ENCODE assay signal across 20 cellular contexts in genomic region chr6:161116554-161117328, GRCh38.
"Had no signal": no experiment of that assay in that cellular context is flagged by ENCODE, and none has a peak within 500 bp of the region (broad histone marks: within the 10 kb centered on the region; RNA-seq: fewer than 3 reads in every experiment).

No MANE protein-coding gene starts in this region.

- ATAC-seq: mucosa of descending colon had no signal

- H3K4me1 Mint-ChIP-seq: activated B cell treated with CpG ODN at 0.5 μM for 24 hours, neural crest cell had no signal

- H3K4me3 ChIP-seq: ascending aorta, coronary artery, heart right ventricle, mucosa of descending colon, testis, vagina had no signal

- H3K27ac Mint-ChIP-seq: activated B cell treated with CpG ODN at 0.5 μM for 24 hours, type B pancreatic cell had no signal

- H3K27ac ChIP-seq: ascending aorta, coronary artery, testis, vagina had no signal

- DNase-seq: activated B cell treated with CpG ODN at 0.5 μM for 24 hours; activated CD4-positive, alpha-beta memory T cell treated with anti-CD3 and anti-CD28 coated beads for 36 hours; activated CD4-positive, alpha-beta T cell treated with anti-CD3 and anti-CD28 coated beads for 48 hours; activated gamma-delta T cell; heart right ventricle; islet precursor cell; left cardiac atrium; mesendoderm; mucosa of descending colon; posterior cingulate gyrus; small intestine; stimulated activated CD4-positive, alpha-beta T cell treated with anti-CD3 and anti-CD28 coated beads, Interleukin-2, amount 100 ng/mL, for 24 hours; stimulated activated naive CD4-positive, alpha-beta T cell; testis had no signal

- H3K4me1 ChIP-seq: ascending aorta, testis, vagina had no signal

- H3K27me3 ChIP-seq: ascending aorta, heart right ventricle, testis, vagina had no signal

- H3K27me3 Mint-ChIP-seq: activated B cell treated with CpG ODN at 0.5 μM for 24 hours; activated CD4-positive, alpha-beta memory T cell treated with anti-CD3 and anti-CD28 coated beads for 36 hours; activated naive CD4-positive, alpha-beta T cell treated with anti-CD3 and anti-CD28 coated beads, Interleukin-2, amount 50 U/mL, for 24 hours; type B pancreatic cell had no signal

- H3K4me3 Mint-ChIP-seq: activated B cell treated with CpG ODN at 0.5 μM for 24 hours; activated CD4-positive, alpha-beta memory T cell treated with anti-CD3 and anti-CD28 coated beads for 36 hours; activated naive CD4-positive, alpha-beta T cell treated with anti-CD3 and anti-CD28 coated beads, Interleukin-2, amount 50 U/mL, for 24 hours; neural crest cell; type B pancreatic cell had no signal

- H3K9me3 ChIP-seq: mucosa of descending colon, testis, vagina had no signal
